Comparison of ENCODE assay signal across 9 cellular contexts in genomic region chr12:47032644-47033043, GRCh38. TPM values are rescaled to one million over a fixed set of nuclear protein-coding genes. Genes with fewer than 3 reads are reported as not detected.
DNase-seq lines count a peak whose midpoint lies in the region; ATAC-seq, FAIRE-seq and TF ChIP-seq lines count a peak whose summit lies in the region.
"Had no signal": no experiment of that assay in that cellular context is flagged by ENCODE, and none has a peak within 500 bp of the region (broad histone marks: within the 10 kb centered on the region; RNA-seq: fewer than 3 reads in every experiment).

No MANE protein-coding gene starts in this region.

- FAIRE-seq in TTC549 (lab: Jason Lieb, UNC), result peak; percentile 95

- H3K27ac Mint-ChIP-seq in activated CD4-positive, alpha-beta T cell treated with anti-CD3 and anti-CD28 coated beads, Interleukin-2, amount 10 ng/mL, durations not matched to agents 24 days and 14 days, result no peak overlapping the region
- H3K27ac Mint-ChIP-seq: dendritic cell treated with granulocyte-macrophage colony-stimulating factor and Interleukin-4, amounts not matched to agents 40 ng/mL and 50 ng/mL, for 4 days had no signal

- intact Hi-C loops in activated CD4-positive, alpha-beta T cell treated with anti-CD3 and anti-CD28 coated beads, Interleukin-2, amount 10 ng/mL, durations not matched to agents 24 days and 14 days (cut with micrococcal nuclease), result loop anchor here (1.0 to 10.0 kb wide), 8 partner anchors 46 to 654 kb away; partner anchors contain the start of genes AMIGO2 and PCED1B

- H3K4me1 Mint-ChIP-seq in activated CD4-positive, alpha-beta T cell treated with anti-CD3 and anti-CD28 coated beads, Interleukin-2, amount 10 ng/mL, durations not matched to agents 24 days and 14 days, result peaks cover 13% of the 10 kb centered on the region

- no peak overlapping the region for H3K4me3 ChIP-seq in foreskin fibroblast (ENCODE audit: low read depth in 1 of 2, low read length in 2 of 2)

- peak; percentile 72 for DNase-seq in activated CD4-positive, alpha-beta T cell treated with anti-CD3 and anti-CD28 coated beads, Interleukin-2, amount 10 ng/mL, durations not matched to agents 24 days and 14 days
- no peak for DNase-seq in activated CD4-positive, alpha-beta T cell treated with anti-CD3 and anti-CD28 coated beads, Interleukin-2, amount 50 U/mL, for 1 hour
- DNase-seq in M059J (ENCODE audit: low read depth), result peak; percentile 68
- peak in 1 of 2 donors; percentile 73 for DNase-seq in foreskin fibroblast
- DNase-seq in pons (ENCODE audit: low spot score), result peak; percentile 73
- no peak for DNase-seq in activated CD4-positive, CD25-positive, alpha-beta regulatory T cell treated with anti-CD3 and anti-CD28 coated beads, Interleukin-2, amount 50 U/mL, for 72 hours

- no peaks in the 10 kb centered on the region for H3K9me3 Mint-ChIP-seq in activated CD4-positive, alpha-beta T cell treated with anti-CD3 and anti-CD28 coated beads, Interleukin-2, amount 10 ng/mL, durations not matched to agents 24 days and 14 days
- H3K9me3 Mint-ChIP-seq: dendritic cell treated with granulocyte-macrophage colony-stimulating factor and Interleukin-4, amounts not matched to agents 40 ng/mL and 50 ng/mL, for 4 days had no signal

- ATAC-seq in GM21576 (IDR thresholded peaks at IDR 0.05; ENCODE audit: unreplicated experiment), result no peak

- H3K27me3 Mint-ChIP-seq in activated CD4-positive, alpha-beta T cell treated with anti-CD3 and anti-CD28 coated beads, Interleukin-2, amount 10 ng/mL, durations not matched to agents 24 days and 14 days, result peaks cover 2% of the 10 kb centered on the region

- no peaks in the 10 kb centered on the region for H3K36me3 Mint-ChIP-seq in activated CD4-positive, alpha-beta T cell treated with anti-CD3 and anti-CD28 coated beads, Interleukin-2, amount 10 ng/mL, durations not matched to agents 24 days and 14 days (ENCODE audit: low read depth)

- peak; percentile 32 for TF ChIP-seq CTCF in foreskin fibroblast (IDR thresholded peaks at IDR 0.05; ENCODE audit: low read depth, low read length)

- no peak overlapping the region for H3K4me3 Mint-ChIP-seq in activated CD4-positive, alpha-beta T cell treated with anti-CD3 and anti-CD28 coated beads, Interleukin-2, amount 10 ng/mL, durations not matched to agents 24 days and 14 days
- H3K4me3 Mint-ChIP-seq: dendritic cell treated with granulocyte-macrophage colony-stimulating factor and Interleukin-4, amounts not matched to agents 40 ng/mL and 50 ng/mL, for 4 days had no signal

RNA-seq across cellular contexts. Expression of gene PCED1B, which starts 46.8 kb away (rescaled TPM):
- 51.7 and 55.2 TPM in 2 replicates for total RNA-seq in activated CD4-positive, alpha-beta T cell treated with anti-CD3 and anti-CD28 coated beads, Interleukin-2, amount 10 ng/mL, durations not matched to agents 24 days and 14 days
- total RNA-seq in M059J (2014; rRNA removed; shearing (Covaris generic)), result 2.8 and 4.5 TPM in 2 replicates

RNA-seq across cellular contexts. Expression of gene AMIGO2, which starts 47.1 kb away (rescaled TPM):
- 13.6 and 14.4 TPM in 2 replicates for total RNA-seq in activated CD4-positive, alpha-beta T cell treated with anti-CD3 and anti-CD28 coated beads, Interleukin-2, amount 10 ng/mL, durations not matched to agents 24 days and 14 days
- total RNA-seq in M059J (2014; rRNA removed; shearing (Covaris generic)), result 26.1 and 37.5 TPM in 2 replicates

Comparison
In these comparisons a context has a peak if more than half of its experiments do, and no peak if none do; other contexts are left out.
1. DNase-seq: peak in activated CD4-positive, alpha-beta T cell treated with anti-CD3 and anti-CD28 coated beads, Interleukin-2, amount 10 ng/mL, durations not matched to agents 24 days and 14 days (single experiment), M059J (single experiment) and pons (single experiment); none in activated CD4-positive, alpha-beta T cell treated with anti-CD3 and anti-CD28 coated beads, Interleukin-2, amount 50 U/mL, for 1 hour (single experiment) and activated CD4-positive, CD25-positive, alpha-beta regulatory T cell treated with anti-CD3 and anti-CD28 coated beads, Interleukin-2, amount 50 U/mL, for 72 hours (single experiment).